21 cellular contexts compared by ENCODE assay signal in the genomic region with DNA sequence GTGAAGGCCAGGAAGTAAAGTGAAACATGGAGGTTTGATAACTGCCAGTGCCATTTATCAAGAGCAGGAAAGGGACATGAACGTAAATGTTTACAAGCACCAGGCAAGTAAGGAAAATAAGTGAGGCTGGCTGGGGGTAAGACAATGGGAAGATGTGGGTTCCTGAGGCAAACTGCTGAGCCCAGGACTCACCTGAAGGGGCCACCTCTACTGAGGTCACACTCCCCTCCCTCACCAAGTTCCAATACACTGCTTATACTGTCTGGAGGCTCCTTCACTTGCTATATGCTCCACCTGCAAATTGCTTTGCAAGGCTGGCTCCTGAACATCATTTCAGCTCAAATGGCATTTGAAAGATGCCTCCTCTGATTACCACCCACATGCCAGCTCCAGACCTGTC. TPM values are rescaled to one million over a fixed set of nuclear protein-coding genes. Genes with fewer than 3 reads are reported as not detected.
"Had no signal": no experiment of that assay in that cellular context is flagged by ENCODE, and none has a peak within 500 bp of the region (broad histone marks: within the 10 kb centered on the region; RNA-seq: fewer than 3 reads in every experiment).

No MANE protein-coding gene starts in this region.

- H2AFZ ChIP-seq: hepatocyte had no signal

- FAIRE-seq: kidney had no signal

- DNase-seq: foreskin melanocyte; kidney; left cardiac atrium; left ventricle myocardium inferior; lower lobe of right lung; mesenchymal stem cell; naive thymus-derived CD4-positive, alpha-beta T cell; nephron progenitor cell; psoas muscle; retina; right lobe of liver; stimulated activated CD4-positive, alpha-beta T cell treated with anti-CD3 and anti-CD28 coated beads, Interleukin-4, amount 100 ng/mL, for 1 hour; stimulated activated CD8-positive, alpha-beta memory T cell treated with anti-CD3 and anti-CD28 coated beads, Interleukin-4, amount 100 ng/mL, for 48 hours; stimulated activated naive CD8-positive, alpha-beta T cell treated with anti-CD3 and anti-CD28 coated beads, Interleukin-15, Interleukin-2, amounts not matched to agents 100 U/mL and 50 U/mL, for 24 hours; thyroid gland; upper lobe of left lung; uterus had no signal

- H3K4me2 ChIP-seq: hepatocyte had no signal

- H3K27ac ChIP-seq: hepatocyte, left ventricle myocardium inferior, lower lobe of right lung, psoas muscle, right lobe of liver, suprapubic skin, thyroid gland, upper lobe of left lung, uterus had no signal

- H3K27me3 Mint-ChIP-seq: dendritic cell treated with granulocyte-macrophage colony-stimulating factor and Interleukin-4, amounts not matched to agents 40 ng/mL and 50 ng/mL, for 4 days had no signal

- H3K4me3 ChIP-seq: hepatocyte, left ventricle myocardium inferior, lower lobe of right lung, psoas muscle, right lobe of liver, suprapubic skin, thyroid gland, upper lobe of left lung, uterus had no signal

- ATAC-seq: left cardiac atrium; lower lobe of right lung; naive thymus-derived CD4-positive, alpha-beta T cell; psoas muscle; right lobe of liver; stimulated activated effector memory CD8-positive, alpha-beta T cell treated with anti-CD3 and anti-CD28 coated beads, Interleukin-12 subunit alpha, Interleukin-12 subunit beta, amount 100 ng/mL, for 72 hours; stimulated activated naive CD8-positive, alpha-beta T cell treated with anti-CD3 and anti-CD28 coated beads, Interleukin-15, Interleukin-2, amounts not matched to agents 100 U/mL and 50 U/mL, for 24 hours had no signal

- H3K36me3 ChIP-seq: left ventricle myocardium inferior, lower lobe of right lung, right lobe of liver, suprapubic skin, thyroid gland, upper lobe of left lung, uterus had no signal

- H3K4me3 Mint-ChIP-seq: dendritic cell treated with granulocyte-macrophage colony-stimulating factor and Interleukin-4, amounts not matched to agents 40 ng/mL and 50 ng/mL, for 4 days; naive thymus-derived CD4-positive, alpha-beta T cell; nephron progenitor cell; stimulated activated effector memory CD8-positive, alpha-beta T cell treated with anti-CD3 and anti-CD28 coated beads, Interleukin-12 subunit alpha, Interleukin-12 subunit beta, amount 100 ng/mL, for 72 hours had no signal

- H3K79me2 ChIP-seq: hepatocyte had no signal

- H3K9me3 ChIP-seq: lower lobe of right lung, right lobe of liver, thyroid gland, uterus had no signal

- H3K36me3 Mint-ChIP-seq: stimulated activated effector memory CD8-positive, alpha-beta T cell treated with anti-CD3 and anti-CD28 coated beads, Interleukin-12 subunit alpha, Interleukin-12 subunit beta, amount 100 ng/mL, for 72 hours had no signal

- H3K27me3 ChIP-seq: hepatocyte, right lobe of liver, suprapubic skin, thyroid gland, upper lobe of left lung had no signal

- H3K27ac Mint-ChIP-seq: dendritic cell treated with granulocyte-macrophage colony-stimulating factor and Interleukin-4, amounts not matched to agents 40 ng/mL and 50 ng/mL, for 4 days; naive thymus-derived CD4-positive, alpha-beta T cell; nephron progenitor cell; stimulated activated effector memory CD8-positive, alpha-beta T cell treated with anti-CD3 and anti-CD28 coated beads, Interleukin-12 subunit alpha, Interleukin-12 subunit beta, amount 100 ng/mL, for 72 hours had no signal

- H3K9me3 Mint-ChIP-seq: dendritic cell treated with granulocyte-macrophage colony-stimulating factor and Interleukin-4, amounts not matched to agents 40 ng/mL and 50 ng/mL, for 4 days had no signal

- H3K4me1 ChIP-seq: left ventricle myocardium inferior, psoas muscle, right lobe of liver, uterus had no signal

RNA-seq across cellular contexts. Expression of a gene that starts 10.3 kb away (rescaled TPM):
- polyA plus RNA-seq: naive thymus-derived CD4-positive, alpha-beta T cell had no signal
